In genomic region chr17:46019408-46019925, GRCh38 we compare ENCODE assay signal across 16 cellular contexts. TPM values are rescaled to one million over a fixed set of nuclear protein-coding genes. Genes with fewer than 3 reads are reported as not detected.
"Had no signal": no experiment of that assay in that cellular context is flagged by ENCODE, and none has a peak within 500 bp of the region (broad histone marks: within the 10 kb centered on the region; RNA-seq: fewer than 3 reads in every experiment).

No MANE protein-coding gene starts in this region.

RNA-seq across cellular contexts. Expression of gene STH, which starts 20.4 kb away (rescaled TPM):
- total RNA-seq: activated naive CD8-positive, alpha-beta T cell treated with anti-CD3 and anti-CD28 coated beads for 36 hours; activated T-cell treated with anti-CD3 and anti-CD28 coated beads, Interleukin-2, amount 50 U/mL, for 72 hours; breast epithelium; colonic mucosa; gastroesophageal sphincter; left cardiac atrium; liver; mononuclear cell; myocyte; osteocyte; progenitor cell of endocrine pancreas; SJSA1; stomach; suprapubic skin; T-helper 1 cell treated with Interleukin-12 subunit alpha and Interleukin-12 subunit beta and Interleukin-4 antibody, amounts not matched to agents 30 ng/mL and 1 ng/mL, for 36 hours; tibial nerve had no signal
